10 cellular contexts compared by ENCODE assay signal in genomic region chrX:2484232-2484631, GRCh38. TPM values are rescaled to one million over a fixed set of nuclear protein-coding genes. Genes with fewer than 3 reads are reported as not detected.
DNase-seq lines count a peak whose midpoint lies in the region; ATAC-seq, FAIRE-seq and TF ChIP-seq lines count a peak whose summit lies in the region.
"Had no signal": no experiment of that assay in that cellular context is flagged by ENCODE, and none has a peak within 500 bp of the region (broad histone marks: within the 10 kb centered on the region; RNA-seq: fewer than 3 reads in every experiment).

No MANE protein-coding gene starts in this region.

- H3K4me2 ChIP-seq in mammary epithelial cell (ENCODE audit: insufficient read depth, low read depth, low read length) (peak overlapping the region; percentile 11), osteoblast (ENCODE audit: insufficient read depth, low read length) (peak overlapping the region; percentile 71)

- H3K27me3 Mint-ChIP-seq in type B pancreatic cell = no peaks in the 10 kb centered on the region

- ATAC-seq in pancreas = no peak

- H3K27ac ChIP-seq in mammary epithelial cell (ENCODE audit: insufficient read depth, low read depth, low read length) (no peak overlapping the region), cardiac muscle cell (peak overlapping the region; percentile 29), osteoblast (ENCODE audit: low read depth, low read length) (peak overlapping the region; percentile 38), pancreas (no peak overlapping the region)
- H3K27ac ChIP-seq: SJSA1 had no signal

- no peaks in the 10 kb centered on the region for H4K20me1 ChIP-seq in mammary epithelial cell (ENCODE audit: insufficient read depth, low read length)
- H4K20me1 ChIP-seq in osteoblast (ENCODE audit: insufficient read depth, low read length) = peaks cover 19% of the 10 kb centered on the region

- no peaks in the 10 kb centered on the region for H3K9me3 Mint-ChIP-seq in type B pancreatic cell

- no peak overlapping the region for H3K4me3 Mint-ChIP-seq in type B pancreatic cell
- H3K4me3 Mint-ChIP-seq: neural crest cell had no signal

- no peak for FAIRE-seq in pancreas (lab: Jason Lieb, UNC)

- H3K4me1 ChIP-seq in mammary epithelial cell (ENCODE audit: insufficient read depth, low read length) = peaks cover 17% of the 10 kb centered on the region
- peaks cover 10% of the 10 kb centered on the region for H3K4me1 ChIP-seq in cardiac muscle cell (ENCODE audit: low read depth)
- H3K4me1 ChIP-seq in osteoblast (ENCODE audit: insufficient read depth, low read length) = no peaks in the 10 kb centered on the region
- H3K4me1 ChIP-seq in pancreas = no peaks in the 10 kb centered on the region
- H3K4me1 ChIP-seq: SJSA1 had no signal

- H3K79me2 ChIP-seq in mammary epithelial cell (ENCODE audit: insufficient read depth, low read length) (peaks cover 21% of the 10 kb centered on the region), osteoblast (ENCODE audit: insufficient read depth, low read length) (peaks cover 42% of the 10 kb centered on the region)

- BruUV-seq in mammary epithelial cell (replicated peaks; lab: Mats Ljungman, UMichigan) = no TSS peak

- peak overlapping the region; percentile 56 for H2AFZ ChIP-seq in mammary epithelial cell (ENCODE audit: low read depth, low read length)
- H2AFZ ChIP-seq in osteoblast (ENCODE audit: low read length) = peak overlapping the region; percentile 53

- peak overlapping the region; percentile 41 for H3K27ac Mint-ChIP-seq in type B pancreatic cell

- H3K4me1 Mint-ChIP-seq in type B pancreatic cell (ENCODE audit: unreplicated experiment) = peaks cover 11% of the 10 kb centered on the region

- H3K9ac ChIP-seq in mammary epithelial cell (ENCODE audit: insufficient read depth, low read length) = no peak overlapping the region

- no peaks in the 10 kb centered on the region for H3K27me3 ChIP-seq in mammary epithelial cell (ENCODE audit: insufficient read depth, low read length)
- no peaks in the 10 kb centered on the region for H3K27me3 ChIP-seq in cardiac muscle cell
- H3K27me3 ChIP-seq in osteoblast (ENCODE audit: insufficient read depth, low read length) = no peaks in the 10 kb centered on the region
- no peaks in the 10 kb centered on the region for H3K27me3 ChIP-seq in pancreas
- H3K27me3 ChIP-seq: SJSA1 had no signal

- DNase-seq in mammary epithelial cell (no peak), cardiac muscle cell (ENCODE audit: low read depth in 1 of 2, low spot score in 1 of 2) (peak; percentile 23 to 51), osteoblast (ENCODE audit: insufficient read length, low spot score, missing footprints) (peak; percentile 77), type B pancreatic cell (ENCODE audit: extremely low spot score, unreplicated experiment) (no peak), pancreas (no peak), D341Med (ENCODE audit: low spot score) (no peak)
- DNase-seq in activated CD4-positive, alpha-beta T cell treated with anti-CD3 and anti-CD28 coated beads for 1 hour = no peak
- DNase-seq: NCI-H526 had no signal

- 71% methylated on average over 11 of the region's 11 CpGs for WGBS in mammary epithelial cell (ENCODE audit: low coverage, missing lambda C conversion rate)
- 81 to 85% methylated on average over 11 of the region's 11 CpGs for WGBS in pancreas, 2 donors

- CTCF ChIA-PET in mammary epithelial cell (lab: Charles Lee; ENCODE audit: low non-redundant PET) = no interaction called here

- peaks cover 26% of the 10 kb centered on the region for H3K36me3 Mint-ChIP-seq in type B pancreatic cell

- intact Hi-C loops in mammary epithelial cell (cut with micrococcal nuclease) = loop anchor here (10.0 kb wide), 1 partner anchor 79 kb away; no protein-coding TSS in a partner anchor
- intact Hi-C loops in pancreas (cut with DNase I) = no loop called here

- TF ChIP-seq CTCF in mammary epithelial cell (conservative IDR thresholded peaks at IDR 0.05 in 1 of 2, IDR thresholded peaks at IDR 0.05 in 1 of 2; ENCODE audit: extremely low read depth in 1 of 2, insufficient read depth in 1 of 2, low read depth in 1 of 2, low read length in 2 of 2) = no peak
- no peak for TF ChIP-seq CTCF in cardiac muscle cell (IDR thresholded peaks at IDR 0.05; ENCODE audit: low read depth, low read length)
- TF ChIP-seq CTCF in osteoblast (IDR thresholded peaks at IDR 0.05; ENCODE audit: extremely low read depth, low read depth, low read length) = no peak
- TF ChIP-seq CTCF in type B pancreatic cell (conservative IDR thresholded peaks at IDR 0.05) = no peak
- TF ChIP-seq CTCF in pancreas (IDR thresholded peaks at IDR 0.05) = no peak

- H3K4me3 ChIP-seq in mammary epithelial cell (replicated peaks in 1 of 3; ENCODE audit: insufficient read depth in 1 of 3, low read depth in 2 of 3, low read length in 3 of 3) (no peak overlapping the region), cardiac muscle cell (no peak overlapping the region), osteoblast (ENCODE audit: insufficient read depth, low read length) (peak overlapping the region; percentile 58), pancreas (no peak overlapping the region)
- H3K4me3 ChIP-seq: SJSA1 had no signal

- H3K36me3 ChIP-seq in mammary epithelial cell (ENCODE audit: insufficient read depth, low read length) = no peaks in the 10 kb centered on the region
- H3K36me3 ChIP-seq in cardiac muscle cell = peaks cover 5% of the 10 kb centered on the region
- H3K36me3 ChIP-seq in osteoblast (ENCODE audit: insufficient read depth, low read length) = peaks cover 23% of the 10 kb centered on the region
- H3K36me3 ChIP-seq in pancreas = peaks cover 0 to 16% (median 11%) of the 10 kb centered on the region in 3 donors

- H3K9me3 ChIP-seq in mammary epithelial cell (replicated peaks; ENCODE audit: insufficient read depth, low read length) (peaks cover 12% of the 10 kb centered on the region), cardiac muscle cell (ENCODE audit: low read depth) (no peaks in the 10 kb centered on the region), osteoblast (ENCODE audit: low read depth, low read length) (no peaks in the 10 kb centered on the region), pancreas (no peaks in the 10 kb centered on the region)
- H3K9me3 ChIP-seq: SJSA1 had no signal

- dilution Hi-C loops in mammary epithelial cell (cut with HindIII; ENCODE audit: low sequenced_read_pairs) = no loop called here

- in situ Hi-C loops in mammary epithelial cell (cut with MboI; ENCODE audit: low sequenced_read_pairs in 2 of 2) = no loop called here

RNA-seq across cellular contexts. Expression of gene DHRSX, which starts 16.5 kb away (rescaled TPM):
- total RNA-seq in mammary epithelial cell (10 to 100 TPM; 14.3 to 21.7 TPM), cardiac muscle cell (13.0 and 20.4 TPM in 2 replicates), osteoblast (37.6 and 38.3 TPM in 2 replicates), type B pancreatic cell (ENCODE audit: low replicate concordance) (21.0 and 34.2 TPM in 2 replicates), pancreas (10 to 100 TPM; 14.1 to 26.5 (median 18.7) TPM)
- polyA plus RNA-seq in mammary epithelial cell (11.8 TPM), cardiac muscle cell (33.4 and 52.1 TPM in 2 replicates), pancreas (10 to 100 TPM in 1 of 2 donors, 1 to 10 TPM in 1; 8.1 to 11.9 TPM)
- 13.0 TPM for polyA minus RNA-seq in mammary epithelial cell

RNA-seq across cellular contexts. Expression of gene ZBED1, which starts 16.5 kb away (rescaled TPM):
- total RNA-seq in mammary epithelial cell = 10 to 100 TPM; 11.9 to 42.0 TPM
- polyA plus RNA-seq in mammary epithelial cell = 9.1 TPM
- 20.4 TPM for polyA minus RNA-seq in mammary epithelial cell
- total RNA-seq in cardiac muscle cell = 29.3 and 32.3 TPM in 2 replicates
- 15.6 and 21.0 TPM in 2 replicates for polyA plus RNA-seq in cardiac muscle cell
- 52.2 and 57.2 TPM in 2 replicates for total RNA-seq in osteoblast
- total RNA-seq in type B pancreatic cell (ENCODE audit: low replicate concordance) = 29.3 and 42.0 TPM in 2 replicates
- 10 to 100 TPM; 21.9 to 39.5 (median 27.1) TPM for total RNA-seq in pancreas
- 10 to 100 TPM; 11.9 to 16.2 TPM for polyA plus RNA-seq in pancreas

Comparison
In these comparisons a context has a peak if more than half of its experiments do, and no peak if none do; other contexts are left out.
1. DNase-seq: peak in cardiac muscle cell (2 of 2) and osteoblast (single experiment); none in mammary epithelial cell (single experiment), type B pancreatic cell (single experiment), activated CD4-positive, alpha-beta T cell treated with anti-CD3 and anti-CD28 coated beads for 1 hour (single experiment), pancreas (0 of 6) and D341Med (single experiment).
2. H3K27ac ChIP-seq: peak in cardiac muscle cell (single experiment) and osteoblast (single experiment); none in mammary epithelial cell (single experiment) and pancreas (0 of 4).